Comparison of ENCODE assay signal across 8 cellular contexts in genomic region chr7:12674861-12675260, GRCh38. TPM values are rescaled to one million over a fixed set of nuclear protein-coding genes. Genes with fewer than 3 reads are reported as not detected.
DNase-seq lines count a peak whose midpoint lies in the region; ATAC-seq and TF ChIP-seq lines count a peak whose summit lies in the region.

No MANE protein-coding gene starts in this region.

- no peak overlapping the region for H3K4me3 Mint-ChIP-seq in activated naive CD8-positive, alpha-beta T cell treated with anti-CD3 and anti-CD28 coated beads, Interleukin-2, amount 10 ng/mL, durations not matched to agents 7 days and 5 days
- H3K4me3 Mint-ChIP-seq in activated naive CD8-positive, alpha-beta T cell treated with anti-CD3 and anti-CD28 coated beads for 36 hours: no peak overlapping the region
- H3K4me3 Mint-ChIP-seq in endodermal cell: no peak overlapping the region

- no peaks in the 10 kb centered on the region for H3K9me3 Mint-ChIP-seq in activated naive CD8-positive, alpha-beta T cell treated with anti-CD3 and anti-CD28 coated beads, Interleukin-2, amount 10 ng/mL, durations not matched to agents 7 days and 5 days
- H3K9me3 Mint-ChIP-seq in activated naive CD8-positive, alpha-beta T cell treated with anti-CD3 and anti-CD28 coated beads for 36 hours: no peaks in the 10 kb centered on the region
- H3K9me3 Mint-ChIP-seq in endodermal cell: peaks cover 26% of the 10 kb centered on the region

- H3K27ac Mint-ChIP-seq in activated naive CD8-positive, alpha-beta T cell treated with anti-CD3 and anti-CD28 coated beads, Interleukin-2, amount 10 ng/mL, durations not matched to agents 7 days and 5 days: no peak overlapping the region
- no peak overlapping the region for H3K27ac Mint-ChIP-seq in activated naive CD8-positive, alpha-beta T cell treated with anti-CD3 and anti-CD28 coated beads for 36 hours
- H3K27ac Mint-ChIP-seq in endodermal cell: no peak overlapping the region

- H3K27me3 ChIP-seq in endodermal cell (ENCODE audit: control insufficient read depth, insufficient read depth, low read length, poor library complexity, severe bottlenecking): no peaks in the 10 kb centered on the region

- H3K27me3 Mint-ChIP-seq in activated naive CD8-positive, alpha-beta T cell treated with anti-CD3 and anti-CD28 coated beads, Interleukin-2, amount 10 ng/mL, durations not matched to agents 7 days and 5 days: no peaks in the 10 kb centered on the region
- H3K27me3 Mint-ChIP-seq in activated naive CD8-positive, alpha-beta T cell treated with anti-CD3 and anti-CD28 coated beads for 36 hours: no peaks in the 10 kb centered on the region
- no peaks in the 10 kb centered on the region for H3K27me3 Mint-ChIP-seq in endodermal cell (ENCODE audit: insufficient read depth)

- peaks cover 11% of the 10 kb centered on the region for H3K9me3 ChIP-seq in endodermal cell (ENCODE audit: control insufficient read depth, low read length)

- no peak for DNase-seq in activated naive CD8-positive, alpha-beta T cell treated with anti-CD3 and anti-CD28 coated beads, Interleukin-2, amount 10 ng/mL, durations not matched to agents 7 days and 5 days
- DNase-seq in activated naive CD8-positive, alpha-beta T cell treated with anti-CD3 and anti-CD28 coated beads for 36 hours: no peak
- DNase-seq in SHP77 (lab: John Stamatoyannopoulos, UW): peak; percentile 46 to 59
- peak; percentile 70 for DNase-seq in endodermal cell
- DNase-seq in pons (ENCODE audit: low spot score): peak; percentile 48
- no peak for DNase-seq in NCI-H1048 (lab: John Stamatoyannopoulos, UW)
- no peak for DNase-seq in kidney glomerular epithelial cell (lab: John Stamatoyannopoulos, UW)

- no peaks in the 10 kb centered on the region for H3K4me1 Mint-ChIP-seq in activated naive CD8-positive, alpha-beta T cell treated with anti-CD3 and anti-CD28 coated beads, Interleukin-2, amount 10 ng/mL, durations not matched to agents 7 days and 5 days
- H3K4me1 Mint-ChIP-seq in activated naive CD8-positive, alpha-beta T cell treated with anti-CD3 and anti-CD28 coated beads for 36 hours: peaks cover 4% of the 10 kb centered on the region
- no peaks in the 10 kb centered on the region for H3K4me1 Mint-ChIP-seq in endodermal cell

- peak; percentile 73 for TF ChIP-seq CTCF in endodermal cell (conservative IDR thresholded peaks at IDR 0.05)

- H3K4me3 ChIP-seq in endodermal cell (ENCODE audit: low read length): no peak overlapping the region

- ATAC-seq in activated naive CD8-positive, alpha-beta T cell treated with anti-CD3 and anti-CD28 coated beads, Interleukin-2, amount 10 ng/mL, durations not matched to agents 7 days and 5 days (ENCODE audit: low read depth): peak; percentile 67
- ATAC-seq in HG02970 (IDR thresholded peaks at IDR 0.05; ENCODE audit: low FRiP score, unreplicated experiment): peak; percentile 53

- POLR2A ChIA-PET in activated naive CD8-positive, alpha-beta T cell treated with anti-CD3 and anti-CD28 coated beads, Interleukin-2, amount 10 ng/mL, durations not matched to agents 7 days and 5 days (lab: Charles Lee): interaction anchor here (1.6 kb wide), 1 partner anchor 12 kb away, joined by 5 read pairs; no protein-coding TSS in a partner anchor

- no peak overlapping the region for H3K27ac ChIP-seq in endodermal cell (ENCODE audit: low read depth, low read length)

- H3K9ac ChIP-seq in endodermal cell (ENCODE audit: extremely low read depth, low read length, poor library complexity, severe bottlenecking): no peak overlapping the region

- no peaks in the 10 kb centered on the region for H3K4me1 ChIP-seq in endodermal cell (ENCODE audit: control insufficient read depth, insufficient read depth, low read length)

- H3K36me3 Mint-ChIP-seq in activated naive CD8-positive, alpha-beta T cell treated with anti-CD3 and anti-CD28 coated beads, Interleukin-2, amount 10 ng/mL, durations not matched to agents 7 days and 5 days: no peaks in the 10 kb centered on the region
- H3K36me3 Mint-ChIP-seq in activated naive CD8-positive, alpha-beta T cell treated with anti-CD3 and anti-CD28 coated beads for 36 hours: no peaks in the 10 kb centered on the region
- H3K36me3 Mint-ChIP-seq in endodermal cell (ENCODE audit: low read depth): peaks cover 2% of the 10 kb centered on the region

- 86 to 95% methylated on average over 3 to 4 of the region's 4 CpGs for WGBS in endodermal cell (ENCODE audit: insufficient coverage in 1 of 2, insufficient read length in 1 of 2), 2 experiments

- no peaks in the 10 kb centered on the region for H3K36me3 ChIP-seq in endodermal cell (ENCODE audit: control insufficient read depth, insufficient read depth, low read length)

RNA-seq across cellular contexts. Expression of gene ARL4A, which starts 12.6 kb away (rescaled TPM):
- total RNA-seq in activated naive CD8-positive, alpha-beta T cell treated with anti-CD3 and anti-CD28 coated beads, Interleukin-2, amount 10 ng/mL, durations not matched to agents 7 days and 5 days: 10 to 100 TPM; 11.7 to 12.0 TPM
- 10 to 100 TPM; 12.2 to 13.8 TPM for total RNA-seq in activated naive CD8-positive, alpha-beta T cell treated with anti-CD3 and anti-CD28 coated beads for 36 hours
- total RNA-seq in endodermal cell: 10 to 100 TPM; 19.1 to 26.4 TPM
- 67.5 TPM for polyA plus RNA-seq in endodermal cell (2013, experiment 1 of 2)
- 56.6 TPM for polyA plus RNA-seq in endodermal cell (2013, experiment 2 of 2)

Comparison
In these comparisons a context has a peak if more than half of its experiments do, and no peak if none do; other contexts are left out.
1. DNase-seq: peak in SHP77 (2 of 2), endodermal cell (single experiment) and pons (single experiment); none in activated naive CD8-positive, alpha-beta T cell treated with anti-CD3 and anti-CD28 coated beads, Interleukin-2, amount 10 ng/mL, durations not matched to agents 7 days and 5 days (single experiment), activated naive CD8-positive, alpha-beta T cell treated with anti-CD3 and anti-CD28 coated beads for 36 hours (single experiment), NCI-H1048 (single experiment) and kidney glomerular epithelial cell (single experiment).